In genomic region chr10:73096452-73097304, GRCh38 we compare ENCODE assay signal across 8 cellular contexts. TPM values are rescaled to one million over a fixed set of nuclear protein-coding genes. Genes with fewer than 3 reads are reported as not detected.
A peak's percentile ranks its signal among the peaks of the same experiment; 100 is the strongest.
DNase-seq lines count a peak whose midpoint lies in the region; ATAC-seq and TF ChIP-seq lines count a peak whose summit lies in the region.

P4HA1 (minus strand) TSS chr10:73096866; CDS start chr10:73074883, 21,983 bp downstream.

- peak; percentile 99 for DNase-seq in DMS53 treated with DMSO at 0.1 percent for 48 hours (lab: John Stamatoyannopoulos, UW; ENCODE audit: unreplicated experiment)
- peak; percentile 89 for DNase-seq in Jurkat, Clone E6-1 (ENCODE audit: low read depth, low spot score)
- DNase-seq in PC-3: peak; percentile 100
- peak; percentile 99 for DNase-seq in activated T-cell treated with anti-CD3 and anti-CD28 coated beads for 48 hours (ENCODE audit: low read depth)
- peak; percentile 75 for DNase-seq in epithelial cell of prostate (ENCODE audit: low read depth, low spot score)
- peak; percentile 94 to 96 for DNase-seq in stimulated activated CD8-positive, alpha-beta memory T cell treated with anti-CD3 and anti-CD28 coated beads, Interleukin-7, amount 100 ng/mL, for 1 hour (ENCODE audit: low read depth in 2 of 2)

- H3K4me1 ChIP-seq in PC-3 (ENCODE audit: insufficient read depth, low read length) (peaks cover 20% of the 10 kb centered on the region), mucosa of stomach (ENCODE audit: control insufficient read depth, insufficient read depth, low read length) (no peaks in the 10 kb centered on the region)

- TF ChIP-seq CTCF in PC-3 (conservative IDR thresholded peaks at IDR 0.05; ENCODE audit: low read depth, low read length): peak; percentile 99

- CTCF ChIA-PET in PC-3 (lab: Charles Lee): interaction anchor here (0.5 to 2.0 kb wide), 30 partner anchors 9 to 736 kb away, joined by 3 to 20 read pairs (median 6); partner anchors contain the start of genes DNAJC9, ECD, FAM149B1 and NUDT13

- H4K20me1 ChIP-seq in PC-3 (ENCODE audit: low read length): peaks cover 21% of the 10 kb centered on the region

- POLR2A ChIA-PET in PC-3 (lab: Charles Lee; ENCODE audit: unreplicated experiment): interaction anchor here (0.5 to 2.1 kb wide), 27 partner anchors 9 to 1819 kb away, joined by 3 to 32 read pairs (median 6); no protein-coding TSS in a partner anchor

- TSS peak; percentile 47 for BruUV-seq in PC-3 (replicated peaks; lab: Mats Ljungman, UMichigan)

- ATAC-seq in GM21619 (IDR thresholded peaks at IDR 0.05; ENCODE audit: unreplicated experiment) (peak; percentile 82), PC-3 (peak; percentile 90)

- H3K27me3 ChIP-seq in PC-3 (ENCODE audit: low read length): no peaks in the 10 kb centered on the region
- H3K27me3 ChIP-seq in mucosa of stomach (ENCODE audit: control insufficient read depth, insufficient read depth, low read length): no peaks in the 10 kb centered on the region

- H3K9ac ChIP-seq in PC-3 (ENCODE audit: low read length) (peak within 1 kb of the TSS; percentile 71), mucosa of stomach (ENCODE audit: low read length) (peak within 1 kb of the TSS; percentile 85)

- no peaks in the 10 kb centered on the region for H3F3A ChIP-seq in PC-3 (ENCODE audit: low read length, unreplicated experiment)

- peak within 1 kb of the TSS; percentile 91 for H3K4me3 ChIP-seq in Jurkat, Clone E6-1 (ENCODE audit: low read length)
- H3K4me3 ChIP-seq in PC-3 (ENCODE audit: low read length) (peak within 1 kb of the TSS; percentile 64), mucosa of stomach (ENCODE audit: low read length) (peak within 1 kb of the TSS; percentile 53)

- H3K9me3 ChIP-seq in PC-3 (ENCODE audit: low read length) (no peaks in the 10 kb centered on the region), mucosa of stomach (ENCODE audit: control insufficient read depth, low read length) (no peaks in the 10 kb centered on the region)

- peak within 1 kb of the TSS; percentile 78 for H2AFZ ChIP-seq in PC-3 (ENCODE audit: low read length)

- peak within 1 kb of the TSS; percentile 78 for H3K4me2 ChIP-seq in PC-3 (ENCODE audit: low read length)

- H3K9me2 ChIP-seq in PC-3 (replicated peaks; ENCODE audit: low read length): no peaks in the 10 kb centered on the region

- peaks cover 47% of the 10 kb centered on the region for H3K79me2 ChIP-seq in PC-3 (ENCODE audit: low read length)

- peak within 1 kb of the TSS; percentile 34 for H3K27ac ChIP-seq in PC-3 (ENCODE audit: low read length)
- H3K27ac ChIP-seq in epithelial cell of prostate: peak within 1 kb of the TSS; percentile 70

- intact Hi-C loops in PC-3 (cut with micrococcal nuclease): loop anchor here (1.0 to 5.0 kb wide), 7 partner anchors 8 to 261 kb away; partner anchors contain the start of genes CFAP70, ECD and FAM149B1

- H3K36me3 ChIP-seq in PC-3 (ENCODE audit: low read depth, low read length): no peaks in the 10 kb centered on the region
- H3K36me3 ChIP-seq in mucosa of stomach (ENCODE audit: control insufficient read depth, insufficient read depth, low read length): no peaks in the 10 kb centered on the region

RNA-seq across cellular contexts. Expression of gene P4HA1, which starts in this region (rescaled TPM):
- 21.5 TPM for polyA plus RNA-seq in Jurkat, Clone E6-1 (2012; ENCODE audit: insufficient read depth, insufficient read length)
- total RNA-seq in PC-3 (2014; rRNA removed): 164 and 181 TPM in 2 replicates

Comparison
In these comparisons a context has a peak if more than half of its experiments do, and no peak if none do; other contexts are left out.
1. Peak in every context shown above with its lines: DNase-seq, ATAC-seq, H3K4me3 ChIP-seq and H3K27ac ChIP-seq.